ENCODE assay signal across 8 cellular contexts in the genomic region with DNA sequence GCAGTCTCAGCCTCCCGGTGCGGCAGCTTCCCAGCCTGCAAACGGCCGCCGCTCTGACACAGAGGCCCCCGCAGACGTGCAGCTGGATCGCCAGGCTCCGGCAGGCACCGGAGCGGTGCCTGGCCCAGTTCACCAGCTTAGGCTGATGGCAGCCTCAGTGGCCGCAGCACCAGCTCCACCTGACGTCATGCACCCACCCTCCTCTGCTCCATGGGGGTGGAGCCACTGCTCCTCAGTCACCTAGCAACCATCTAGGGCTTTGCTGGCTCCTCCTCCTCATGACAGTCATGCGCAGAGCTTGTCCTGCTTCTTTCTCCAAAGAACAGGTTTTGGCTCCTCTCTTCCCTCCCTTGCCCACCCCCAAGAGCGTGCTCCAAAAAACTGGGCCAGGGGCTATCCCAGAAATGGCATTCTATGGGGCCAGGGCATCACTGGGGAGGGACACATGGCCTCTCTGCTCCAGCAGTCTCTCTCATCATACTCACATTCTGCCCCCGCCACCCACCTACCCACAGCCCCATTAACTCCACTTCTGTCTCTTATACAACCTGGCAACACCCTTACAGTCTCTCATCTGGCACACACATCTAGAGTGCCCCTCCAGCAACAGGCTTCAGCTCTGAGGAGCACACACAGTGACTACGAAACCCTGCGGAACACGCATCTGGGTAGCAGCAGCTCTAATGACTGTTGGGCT. TPM values are rescaled to one million over a fixed set of nuclear protein-coding genes. Genes with fewer than 3 reads are reported as not detected.
DNase-seq lines count a peak whose midpoint lies in the region; ATAC-seq and TF ChIP-seq lines count a peak whose summit lies in the region.

No MANE protein-coding gene starts in this region.

- TF ChIP-seq CTCF in cardiac muscle cell (IDR thresholded peaks at IDR 0.05; ENCODE audit: low read depth, low read length) = no peak
- TF ChIP-seq CTCF in parathyroid adenoma (IDR thresholded peaks at IDR 0.05) = no peak

- peak overlapping the region; percentile 20 for H3K4me3 ChIP-seq in cardiac muscle cell
- H3K4me3 ChIP-seq in parathyroid adenoma (ENCODE audit: low read depth, low read length) = peak overlapping the region; percentile 54

- no peak overlapping the region for H3K9ac ChIP-seq in parathyroid adenoma

- in situ Hi-C loops in SK-MEL-5 (cut with HindIII; ENCODE audit: low pct_unique_long_range_greater_than_20kb, low sequenced_read_pairs) = no loop called here

- H3K36me3 ChIP-seq in cardiac muscle cell = peaks cover 17% of the 10 kb centered on the region
- H3K36me3 ChIP-seq in parathyroid adenoma (ENCODE audit: control insufficient read depth, insufficient read depth, low read length) = no peaks in the 10 kb centered on the region

- DNase-seq in HCEC 1CT (peak; percentile 30), SK-MEL-5 (ENCODE audit: low read depth, low spot score) (peak; percentile 70), cardiac muscle cell (ENCODE audit: low read depth in 1 of 2, low spot score in 1 of 2) (peak; percentile 78 to 89), NCI-H446 (lab: John Stamatoyannopoulos, UW) (no peak), GOT3 (lab: John Stamatoyannopoulos, UW) (no peak), T-helper 9 cell (no peak)

- H2AFZ ChIP-seq in parathyroid adenoma = peak overlapping the region; percentile 40

- H3K79me2 ChIP-seq in parathyroid adenoma = peaks cover 66% of the 10 kb centered on the region

- peak overlapping the region; percentile 76 for H3K4me2 ChIP-seq in parathyroid adenoma (ENCODE audit: low read length)

- no peaks in the 10 kb centered on the region for H3K27me3 ChIP-seq in cardiac muscle cell
- no peaks in the 10 kb centered on the region for H3K27me3 ChIP-seq in parathyroid adenoma (ENCODE audit: control insufficient read depth, insufficient read depth, low read length)

- H3K9me3 ChIP-seq in cardiac muscle cell (ENCODE audit: low read depth) (no peaks in the 10 kb centered on the region), parathyroid adenoma (ENCODE audit: control insufficient read depth, low read length) (no peaks in the 10 kb centered on the region)

- H3K4me1 ChIP-seq in cardiac muscle cell (ENCODE audit: low read depth) (peaks cover 35% of the 10 kb centered on the region), parathyroid adenoma (peaks cover 35% of the 10 kb centered on the region)

- no peak for ATAC-seq in GM19452 (IDR thresholded peaks at IDR 0.05; ENCODE audit: unreplicated experiment)

- H3K27ac ChIP-seq in cardiac muscle cell (peak overlapping the region; percentile 67), parathyroid adenoma (peak overlapping the region; percentile 59)

RNA-seq across cellular contexts. Expression of a gene that starts 5.5 kb away (rescaled TPM):
- 136 and 139 TPM in 2 replicates for total RNA-seq in SK-MEL-5 (2014; rRNA removed; shearing (Covaris generic))
- polyA plus RNA-seq in SK-MEL-5 (2015; cell fraction: cytosol; rRNA removed) = 131 and 146 TPM in 2 replicates
- polyA plus RNA-seq in SK-MEL-5 (2015; cell fraction: nucleus; rRNA removed) = 157 and 159 TPM in 2 replicates
- 130 and 156 TPM in 2 replicates for total RNA-seq in cardiac muscle cell
- polyA plus RNA-seq in cardiac muscle cell = 164 and 178 TPM in 2 replicates

RNA-seq across cellular contexts. Expression of a gene that starts 31.4 kb away (rescaled TPM):
- total RNA-seq in SK-MEL-5 (2014; rRNA removed; shearing (Covaris generic)) = 0.29 and 0.63 TPM in 2 replicates
- polyA plus RNA-seq in SK-MEL-5 (2015; cell fraction: cytosol; rRNA removed) = 0.05 and 0.17 TPM in 2 replicates
- 1.9 and 3.4 TPM in 2 replicates for polyA plus RNA-seq in SK-MEL-5 (2015; cell fraction: nucleus; rRNA removed)
- 2.3 and 9.0 TPM in 2 replicates for total RNA-seq in cardiac muscle cell
- polyA plus RNA-seq in cardiac muscle cell = 1.5 and 3.3 TPM in 2 replicates

RNA-seq across cellular contexts. Expression of a gene that starts 46.8 kb away (rescaled TPM):
- total RNA-seq in SK-MEL-5 (2014; rRNA removed; shearing (Covaris generic)) = 0.53 and 0.85 TPM in 2 replicates
- 1.3 and 2.8 TPM in 2 replicates for polyA plus RNA-seq in SK-MEL-5 (2015; cell fraction: cytosol; rRNA removed)
- polyA plus RNA-seq in SK-MEL-5 (2015; cell fraction: nucleus; rRNA removed) = 2.7 and 2.9 TPM in 2 replicates
- 7.6 and 9.5 TPM in 2 replicates for total RNA-seq in cardiac muscle cell
- 7.1 and 8.5 TPM in 2 replicates for polyA plus RNA-seq in cardiac muscle cell

RNA-seq across cellular contexts. Expression of a gene that starts 46.9 kb away (rescaled TPM):
- total RNA-seq in SK-MEL-5 (2014; rRNA removed; shearing (Covaris generic)) = 26.9 and 27.7 TPM in 2 replicates
- polyA plus RNA-seq in SK-MEL-5 (2015; cell fraction: cytosol; rRNA removed) = 24.5 and 30.6 TPM in 2 replicates
- 9.2 and 22.0 TPM in 2 replicates for polyA plus RNA-seq in SK-MEL-5 (2015; cell fraction: nucleus; rRNA removed)
- total RNA-seq in cardiac muscle cell = 88.5 and 91.5 TPM in 2 replicates
- polyA plus RNA-seq in cardiac muscle cell = 132 and 159 TPM in 2 replicates

Comparison
In these comparisons a context has a peak if more than half of its experiments do, and no peak if none do; other contexts are left out.
1. DNase-seq: peak in HCEC 1CT (single experiment), SK-MEL-5 (single experiment) and cardiac muscle cell (2 of 2); none in NCI-H446 (0 of 2), GOT3 (single experiment) and T-helper 9 cell (single experiment).